13 cellular contexts compared by ENCODE assay signal in genomic region chr6:73264446-73264845, GRCh38. TPM values are rescaled to one million over a fixed set of nuclear protein-coding genes. Genes with fewer than 3 reads are reported as not detected.
A peak's percentile ranks its signal among the peaks of the same experiment; 100 is the strongest.
DNase-seq lines count a peak whose midpoint lies in the region; ATAC-seq and TF ChIP-seq lines count a peak whose summit lies in the region.
"Had no signal": no experiment of that assay in that cellular context is flagged by ENCODE, and none has a peak within 500 bp of the region (broad histone marks: within the 10 kb centered on the region; RNA-seq: fewer than 3 reads in every experiment).

No MANE protein-coding gene starts in this region.

- peak overlapping the region in 4 of 7 donors; percentile 17 to 67 (median 50) for H3K27ac Mint-ChIP-seq in CD4-positive, alpha-beta memory T cell
- no peak overlapping the region for H3K27ac Mint-ChIP-seq in activated naive CD8-positive, alpha-beta T cell
- H3K27ac Mint-ChIP-seq in naive B cell, result peak overlapping the region in 2 of 6 donors; percentile 18 to 43

- intact Hi-C loops in CD4-positive, alpha-beta memory T cell (cut with micrococcal nuclease), result loop anchor here (5.0 to 10.0 kb wide), 2 partner anchors 60 to 188 kb away; partner anchors contain the start of gene CGAS

- H3K27ac ChIP-seq in CD4-positive, alpha-beta memory T cell (ENCODE audit: low read depth, low read length), result no peak overlapping the region

- H3K4me1 Mint-ChIP-seq in CD4-positive, alpha-beta memory T cell, result peaks cover 13 to 43% (median 23%) of the 10 kb centered on the region in 4 donors
- peaks cover 33% of the 10 kb centered on the region for H3K4me1 Mint-ChIP-seq in activated naive CD8-positive, alpha-beta T cell (ENCODE audit: low read depth)
- peaks cover 8 to 31% (median 22%) of the 10 kb centered on the region in 3 donors for H3K4me1 Mint-ChIP-seq in naive B cell

- peaks cover 0 to 4% of the 10 kb centered on the region in 2 donors for H3K36me3 Mint-ChIP-seq in CD4-positive, alpha-beta memory T cell
- H3K36me3 Mint-ChIP-seq in activated naive CD8-positive, alpha-beta T cell, result peaks cover 5% of the 10 kb centered on the region
- H3K36me3 Mint-ChIP-seq in naive B cell, result no peaks in the 10 kb centered on the region

- H3K4me1 ChIP-seq in CD4-positive, alpha-beta memory T cell (ENCODE audit: insufficient read depth, low read length), result peaks cover 23% of the 10 kb centered on the region

- POLR2A ChIA-PET in CD4-positive, alpha-beta memory T cell (lab: Charles Lee; ENCODE audit: partially characterized antibody), result interaction anchor here (0.9 kb wide), 1 partner anchor 154 kb away, joined by 3 read pairs; no protein-coding TSS in a partner anchor

- H3K27me3 ChIP-seq in CD4-positive, alpha-beta memory T cell (ENCODE audit: insufficient read depth, low read length), result no peaks in the 10 kb centered on the region

- CTCF ChIA-PET in CD4-positive, alpha-beta memory T cell (lab: Charles Lee; ENCODE audit: partially characterized antibody), result interaction anchor here (0.9 kb wide), 2 partner anchors 63 to 135 kb away, joined by 3 read pairs; no protein-coding TSS in a partner anchor

- H3K4me3 ChIP-seq in CD4-positive, alpha-beta memory T cell (ENCODE audit: low read length in 2 of 2), result no peak overlapping the region
- H3K4me3 ChIP-seq: lung had no signal

- H3K36me3 ChIP-seq in CD4-positive, alpha-beta memory T cell (ENCODE audit: insufficient read depth, low read length), result no peaks in the 10 kb centered on the region

- peak overlapping the region; percentile 75 to 88 (median 82) for H3K4me3 Mint-ChIP-seq in CD4-positive, alpha-beta memory T cell
- peak overlapping the region; percentile 86 for H3K4me3 Mint-ChIP-seq in activated naive CD8-positive, alpha-beta T cell
- H3K4me3 Mint-ChIP-seq in naive B cell, result peak overlapping the region in 7 of 8 donors; percentile 74 to 87 (median 84)

- no peaks in the 10 kb centered on the region for H3K27me3 Mint-ChIP-seq in CD4-positive, alpha-beta memory T cell
- H3K27me3 Mint-ChIP-seq in activated naive CD8-positive, alpha-beta T cell, result no peaks in the 10 kb centered on the region
- H3K27me3 Mint-ChIP-seq in naive B cell, result no peaks in the 10 kb centered on the region

- H3K9me3 Mint-ChIP-seq in CD4-positive, alpha-beta memory T cell, result no peaks in the 10 kb centered on the region
- H3K9me3 Mint-ChIP-seq in activated naive CD8-positive, alpha-beta T cell (ENCODE audit: low read depth), result no peaks in the 10 kb centered on the region
- H3K9me3 Mint-ChIP-seq in naive B cell, result no peaks in the 10 kb centered on the region

- H3K9me3 ChIP-seq in CD4-positive, alpha-beta memory T cell (ENCODE audit: control insufficient read depth in 1 of 2, low read length in 2 of 2), result no peaks in the 10 kb centered on the region

- ATAC-seq in naive B cell (ENCODE audit: low read depth in 2 of 2), result no peak
- ATAC-seq in HG02623 (IDR thresholded peaks at IDR 0.05; ENCODE audit: unreplicated experiment), result no peak
- ATAC-seq in omental fat pad (ENCODE audit: low FRiP score), result no peak

- TF ChIP-seq CTCF in omental fat pad (IDR thresholded peaks at IDR 0.05), result no peak

- DNase-seq in CD4-positive, alpha-beta memory T cell, result no peak
- DNase-seq in HK-2 (ENCODE audit: unreplicated experiment), result peak; percentile 22
- DNase-seq in naive B cell, result no peak
- DNase-seq in NCI-H1048 (lab: John Stamatoyannopoulos, UW), result no peak
- no peak for DNase-seq in NCI-H345 treated with DMSO at 0.1 percent for 48 hours (lab: John Stamatoyannopoulos, UW; ENCODE audit: unreplicated experiment)
- DNase-seq in omental fat pad (ENCODE audit: low spot score), result no peak
- DNase-seq: NCI-H1694 treated with DMSO at 0.1 percent for 48 hours, SHP77 treated with DMSO at 0.1 percent for 48 hours had no signal

RNA-seq across cellular contexts. Expression of gene KHDC1, which starts 1.4 kb away (rescaled TPM):
- total RNA-seq in CD4-positive, alpha-beta memory T cell, result 1 to 10 TPM; 1.7 TPM
- 1 to 10 TPM; 1.0 to 3.5 TPM for polyA plus RNA-seq in CD4-positive, alpha-beta memory T cell
- polyA plus RNA-seq in naive B cell (ENCODE audit: low read depth in 6 of 6), result 10 to 100 TPM in 1 of 6 donors, 1 to 10 TPM in 4, under 1 TPM in 1; 0.48 to 11.4 (median 2.6) TPM
- 1 to 10 TPM in 2 of 4 donors, under 1 TPM in 2; 0.79 to 2.5 (median 1.1) TPM for total RNA-seq in omental fat pad

RNA-seq across cellular contexts. Expression of gene KHDC1L, which starts 39.1 kb away (rescaled TPM):
- total RNA-seq in CD4-positive, alpha-beta memory T cell, result not detected
- not detected for polyA plus RNA-seq in CD4-positive, alpha-beta memory T cell
- not detected for polyA plus RNA-seq in naive B cell (ENCODE audit: low read depth in 6 of 6)
- not detected for total RNA-seq in omental fat pad
- total RNA-seq: cardiac septum, lung, skeletal muscle tissue had no signal
